2 cellular contexts compared by ENCODE assay signal in the genomic region with DNA sequence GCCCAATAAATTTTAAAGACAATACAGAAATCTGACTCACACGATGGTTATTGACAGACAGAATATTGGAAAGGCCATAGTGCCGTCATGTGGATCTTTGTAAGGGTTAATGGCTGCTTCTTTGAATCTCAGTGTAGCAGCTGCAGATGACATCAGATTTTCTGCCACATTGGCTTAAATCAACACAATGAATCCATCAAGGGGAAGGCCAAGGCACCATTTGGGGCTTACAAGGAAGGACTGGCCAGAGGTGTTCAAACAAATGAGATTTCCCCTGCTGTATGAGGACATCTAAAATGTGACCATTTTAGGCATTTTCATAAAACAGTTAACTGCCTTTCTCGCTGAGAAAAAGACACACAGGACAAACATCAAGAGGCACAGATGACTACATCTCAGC.
TF ChIP-seq lines count a peak whose summit lies in the region.

No MANE protein-coding gene starts in this region.

TF ChIP-seq in GM23338, 12 proteins besides CTCF, POLR2A, EP300 and RAD21 (continued from another document):
- TF ChIP-seq, protein P1, sequence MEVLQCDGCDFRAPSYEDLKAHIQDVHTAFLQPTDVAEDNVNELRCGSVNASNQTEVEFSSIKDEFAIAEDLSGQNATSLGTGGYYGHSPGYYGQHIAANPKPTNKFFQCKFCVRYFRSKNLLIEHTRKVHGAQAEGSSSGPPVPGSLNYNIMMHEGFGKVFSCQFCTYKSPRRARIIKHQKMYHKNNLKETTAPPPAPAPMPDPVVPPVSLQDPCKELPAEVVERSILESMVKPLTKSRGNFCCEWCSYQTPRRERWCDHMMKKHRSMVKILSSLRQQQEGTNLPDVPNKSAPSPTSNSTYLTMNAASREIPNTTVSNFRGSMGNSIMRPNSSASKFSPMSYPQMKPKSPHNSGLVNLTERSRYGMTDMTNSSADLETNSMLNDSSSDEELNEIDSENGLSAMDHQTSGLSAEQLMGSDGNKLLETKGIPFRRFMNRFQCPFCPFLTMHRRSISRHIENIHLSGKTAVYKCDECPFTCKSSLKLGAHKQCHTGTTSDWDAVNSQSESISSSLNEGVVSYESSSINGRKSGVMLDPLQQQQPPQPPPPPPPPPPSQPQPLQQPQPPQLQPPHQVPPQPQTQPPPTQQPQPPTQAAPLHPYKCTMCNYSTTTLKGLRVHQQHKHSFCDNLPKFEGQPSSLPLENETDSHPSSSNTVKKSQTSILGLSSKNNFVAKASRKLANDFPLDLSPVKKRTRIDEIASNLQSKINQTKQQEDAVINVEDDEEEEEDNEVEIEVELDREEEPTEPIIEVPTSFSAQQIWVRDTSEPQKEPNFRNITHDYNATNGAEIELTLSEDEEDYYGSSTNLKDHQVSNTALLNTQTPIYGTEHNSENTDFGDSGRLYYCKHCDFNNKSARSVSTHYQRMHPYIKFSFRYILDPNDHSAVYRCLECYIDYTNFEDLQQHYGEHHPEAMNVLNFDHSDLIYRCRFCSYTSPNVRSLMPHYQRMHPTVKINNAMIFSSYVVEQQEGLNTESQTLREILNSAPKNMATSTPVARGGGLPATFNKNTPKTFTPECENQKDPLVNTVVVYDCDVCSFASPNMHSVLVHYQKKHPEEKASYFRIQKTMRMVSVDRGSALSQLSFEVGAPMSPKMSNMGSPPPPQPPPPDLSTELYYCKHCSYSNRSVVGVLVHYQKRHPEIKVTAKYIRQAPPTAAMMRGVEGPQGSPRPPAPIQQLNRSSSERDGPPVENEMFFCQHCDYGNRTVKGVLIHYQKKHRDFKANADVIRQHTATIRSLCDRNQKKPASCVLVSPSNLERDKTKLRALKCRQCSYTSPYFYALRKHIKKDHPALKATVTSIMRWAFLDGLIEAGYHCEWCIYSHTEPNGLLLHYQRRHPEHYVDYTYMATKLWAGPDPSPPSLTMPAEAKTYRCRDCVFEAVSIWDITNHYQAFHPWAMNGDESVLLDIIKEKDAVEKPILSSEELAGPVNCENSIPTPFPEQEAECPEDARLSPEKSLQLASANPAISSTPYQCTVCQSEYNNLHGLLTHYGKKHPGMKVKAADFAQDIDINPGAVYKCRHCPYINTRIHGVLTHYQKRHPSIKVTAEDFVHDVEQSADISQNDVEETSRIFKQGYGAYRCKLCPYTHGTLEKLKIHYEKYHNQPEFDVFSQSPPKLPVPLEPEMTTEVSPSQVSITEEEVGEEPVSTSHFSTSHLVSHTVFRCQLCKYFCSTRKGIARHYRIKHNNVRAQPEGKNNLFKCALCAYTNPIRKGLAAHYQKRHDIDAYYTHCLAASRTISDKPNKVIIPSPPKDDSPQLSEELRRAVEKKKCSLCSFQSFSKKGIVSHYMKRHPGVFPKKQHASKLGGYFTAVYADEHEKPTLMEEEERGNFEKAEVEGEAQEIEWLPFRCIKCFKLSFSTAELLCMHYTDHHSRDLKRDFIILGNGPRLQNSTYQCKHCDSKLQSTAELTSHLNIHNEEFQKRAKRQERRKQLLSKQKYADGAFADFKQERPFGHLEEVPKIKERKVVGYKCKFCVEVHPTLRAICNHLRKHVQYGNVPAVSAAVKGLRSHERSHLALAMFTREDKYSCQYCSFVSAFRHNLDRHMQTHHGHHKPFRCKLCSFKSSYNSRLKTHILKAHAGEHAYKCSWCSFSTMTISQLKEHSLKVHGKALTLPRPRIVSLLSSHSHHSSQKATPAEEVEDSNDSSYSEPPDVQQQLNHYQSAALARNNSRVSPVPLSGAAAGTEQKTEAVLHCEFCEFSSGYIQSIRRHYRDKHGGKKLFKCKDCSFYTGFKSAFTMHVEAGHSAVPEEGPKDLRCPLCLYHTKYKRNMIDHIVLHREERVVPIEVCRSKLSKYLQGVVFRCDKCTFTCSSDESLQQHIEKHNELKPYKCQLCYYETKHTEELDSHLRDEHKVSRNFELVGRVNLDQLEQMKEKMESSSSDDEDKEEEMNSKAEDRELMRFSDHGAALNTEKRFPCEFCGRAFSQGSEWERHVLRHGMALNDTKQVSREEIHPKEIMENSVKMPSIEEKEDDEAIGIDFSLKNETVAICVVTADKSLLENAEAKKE (CRISPR knock-in tag; IDR thresholded peaks at IDR 0.05): no peak
- TF ChIP-seq CREB1 (CRISPR knock-in tag; IDR thresholded peaks at IDR 0.05; ENCODE audit: low read depth) (no peak), JUNB (IDR thresholded peaks at IDR 0.05; ENCODE audit: unreplicated experiment) (no peak), EZH2phosphoT487 (IDR thresholded peaks at IDR 0.05; ENCODE audit: unreplicated experiment) (no peak), ZNF331 (CRISPR knock-in tag; IDR thresholded peaks at IDR 0.05; ENCODE audit: low read depth) (no peak), STAT1 (IDR thresholded peaks at IDR 0.05; ENCODE audit: unreplicated experiment) (no peak), EZH2 (IDR thresholded peaks at IDR 0.05; ENCODE audit: low read depth, unreplicated experiment) (no peak)
- TF ChIP-seq, protein P2, sequence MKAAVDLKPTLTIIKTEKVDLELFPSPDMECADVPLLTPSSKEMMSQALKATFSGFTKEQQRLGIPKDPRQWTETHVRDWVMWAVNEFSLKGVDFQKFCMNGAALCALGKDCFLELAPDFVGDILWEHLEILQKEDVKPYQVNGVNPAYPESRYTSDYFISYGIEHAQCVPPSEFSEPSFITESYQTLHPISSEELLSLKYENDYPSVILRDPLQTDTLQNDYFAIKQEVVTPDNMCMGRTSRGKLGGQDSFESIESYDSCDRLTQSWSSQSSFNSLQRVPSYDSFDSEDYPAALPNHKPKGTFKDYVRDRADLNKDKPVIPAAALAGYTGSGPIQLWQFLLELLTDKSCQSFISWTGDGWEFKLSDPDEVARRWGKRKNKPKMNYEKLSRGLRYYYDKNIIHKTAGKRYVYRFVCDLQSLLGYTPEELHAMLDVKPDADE (IDR thresholded peaks at IDR 0.05): no peak
- TF ChIP-seq, protein P3, sequence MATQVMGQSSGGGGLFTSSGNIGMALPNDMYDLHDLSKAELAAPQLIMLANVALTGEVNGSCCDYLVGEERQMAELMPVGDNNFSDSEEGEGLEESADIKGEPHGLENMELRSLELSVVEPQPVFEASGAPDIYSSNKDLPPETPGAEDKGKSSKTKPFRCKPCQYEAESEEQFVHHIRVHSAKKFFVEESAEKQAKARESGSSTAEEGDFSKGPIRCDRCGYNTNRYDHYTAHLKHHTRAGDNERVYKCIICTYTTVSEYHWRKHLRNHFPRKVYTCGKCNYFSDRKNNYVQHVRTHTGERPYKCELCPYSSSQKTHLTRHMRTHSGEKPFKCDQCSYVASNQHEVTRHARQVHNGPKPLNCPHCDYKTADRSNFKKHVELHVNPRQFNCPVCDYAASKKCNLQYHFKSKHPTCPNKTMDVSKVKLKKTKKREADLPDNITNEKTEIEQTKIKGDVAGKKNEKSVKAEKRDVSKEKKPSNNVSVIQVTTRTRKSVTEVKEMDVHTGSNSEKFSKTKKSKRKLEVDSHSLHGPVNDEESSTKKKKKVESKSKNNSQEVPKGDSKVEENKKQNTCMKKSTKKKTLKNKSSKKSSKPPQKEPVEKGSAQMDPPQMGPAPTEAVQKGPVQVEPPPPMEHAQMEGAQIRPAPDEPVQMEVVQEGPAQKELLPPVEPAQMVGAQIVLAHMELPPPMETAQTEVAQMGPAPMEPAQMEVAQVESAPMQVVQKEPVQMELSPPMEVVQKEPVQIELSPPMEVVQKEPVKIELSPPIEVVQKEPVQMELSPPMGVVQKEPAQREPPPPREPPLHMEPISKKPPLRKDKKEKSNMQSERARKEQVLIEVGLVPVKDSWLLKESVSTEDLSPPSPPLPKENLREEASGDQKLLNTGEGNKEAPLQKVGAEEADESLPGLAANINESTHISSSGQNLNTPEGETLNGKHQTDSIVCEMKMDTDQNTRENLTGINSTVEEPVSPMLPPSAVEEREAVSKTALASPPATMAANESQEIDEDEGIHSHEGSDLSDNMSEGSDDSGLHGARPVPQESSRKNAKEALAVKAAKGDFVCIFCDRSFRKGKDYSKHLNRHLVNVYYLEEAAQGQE (IDR thresholded peaks at IDR 0.05; ENCODE audit: unreplicated experiment): no peak
TF ChIP-seq in GM23338: peak in this region for 0.

TF ChIP-seq in WTC11, 78 proteins besides CTCF, POLR2A, EP300 and RAD21 (continued from another document and continues in another):
- TF ChIP-seq, protein P4, sequence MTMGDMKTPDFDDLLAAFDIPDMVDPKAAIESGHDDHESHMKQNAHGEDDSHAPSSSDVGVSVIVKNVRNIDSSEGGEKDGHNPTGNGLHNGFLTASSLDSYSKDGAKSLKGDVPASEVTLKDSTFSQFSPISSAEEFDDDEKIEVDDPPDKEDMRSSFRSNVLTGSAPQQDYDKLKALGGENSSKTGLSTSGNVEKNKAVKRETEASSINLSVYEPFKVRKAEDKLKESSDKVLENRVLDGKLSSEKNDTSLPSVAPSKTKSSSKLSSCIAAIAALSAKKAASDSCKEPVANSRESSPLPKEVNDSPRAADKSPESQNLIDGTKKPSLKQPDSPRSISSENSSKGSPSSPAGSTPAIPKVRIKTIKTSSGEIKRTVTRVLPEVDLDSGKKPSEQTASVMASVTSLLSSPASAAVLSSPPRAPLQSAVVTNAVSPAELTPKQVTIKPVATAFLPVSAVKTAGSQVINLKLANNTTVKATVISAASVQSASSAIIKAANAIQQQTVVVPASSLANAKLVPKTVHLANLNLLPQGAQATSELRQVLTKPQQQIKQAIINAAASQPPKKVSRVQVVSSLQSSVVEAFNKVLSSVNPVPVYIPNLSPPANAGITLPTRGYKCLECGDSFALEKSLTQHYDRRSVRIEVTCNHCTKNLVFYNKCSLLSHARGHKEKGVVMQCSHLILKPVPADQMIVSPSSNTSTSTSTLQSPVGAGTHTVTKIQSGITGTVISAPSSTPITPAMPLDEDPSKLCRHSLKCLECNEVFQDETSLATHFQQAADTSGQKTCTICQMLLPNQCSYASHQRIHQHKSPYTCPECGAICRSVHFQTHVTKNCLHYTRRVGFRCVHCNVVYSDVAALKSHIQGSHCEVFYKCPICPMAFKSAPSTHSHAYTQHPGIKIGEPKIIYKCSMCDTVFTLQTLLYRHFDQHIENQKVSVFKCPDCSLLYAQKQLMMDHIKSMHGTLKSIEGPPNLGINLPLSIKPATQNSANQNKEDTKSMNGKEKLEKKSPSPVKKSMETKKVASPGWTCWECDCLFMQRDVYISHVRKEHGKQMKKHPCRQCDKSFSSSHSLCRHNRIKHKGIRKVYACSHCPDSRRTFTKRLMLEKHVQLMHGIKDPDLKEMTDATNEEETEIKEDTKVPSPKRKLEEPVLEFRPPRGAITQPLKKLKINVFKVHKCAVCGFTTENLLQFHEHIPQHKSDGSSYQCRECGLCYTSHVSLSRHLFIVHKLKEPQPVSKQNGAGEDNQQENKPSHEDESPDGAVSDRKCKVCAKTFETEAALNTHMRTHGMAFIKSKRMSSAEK (CRISPR knock-in tag; IDR thresholded peaks at IDR 0.05; ENCODE audit: borderline replicate concordance): no peak
- TF ChIP-seq ZNF263 (CRISPR knock-in tag; IDR thresholded peaks at IDR 0.05; ENCODE audit: low read depth) (no peak), NFYB (CRISPR knock-in tag; conservative IDR thresholded peaks at IDR 0.05; ENCODE audit: low read depth) (no peak), ZBTB21 (CRISPR knock-in tag; IDR thresholded peaks at IDR 0.05; ENCODE audit: borderline replicate concordance) (no peak), ZNF423 (CRISPR knock-in tag; IDR thresholded peaks at IDR 0.05) (no peak), GTF2I (CRISPR knock-in tag; conservative IDR thresholded peaks at IDR 0.05) (no peak), CREM (CRISPR knock-in tag; IDR thresholded peaks at IDR 0.05) (no peak), NR3C1 (CRISPR knock-in tag; conservative IDR thresholded peaks at IDR 0.05; ENCODE audit: low read depth) (no peak)
- TF ChIP-seq, protein P5, sequence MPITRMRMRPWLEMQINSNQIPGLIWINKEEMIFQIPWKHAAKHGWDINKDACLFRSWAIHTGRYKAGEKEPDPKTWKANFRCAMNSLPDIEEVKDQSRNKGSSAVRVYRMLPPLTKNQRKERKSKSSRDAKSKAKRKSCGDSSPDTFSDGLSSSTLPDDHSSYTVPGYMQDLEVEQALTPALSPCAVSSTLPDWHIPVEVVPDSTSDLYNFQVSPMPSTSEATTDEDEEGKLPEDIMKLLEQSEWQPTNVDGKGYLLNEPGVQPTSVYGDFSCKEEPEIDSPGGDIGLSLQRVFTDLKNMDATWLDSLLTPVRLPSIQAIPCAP (CRISPR knock-in tag; IDR thresholded peaks at IDR 0.05): no peak
- TF ChIP-seq, protein P6, sequence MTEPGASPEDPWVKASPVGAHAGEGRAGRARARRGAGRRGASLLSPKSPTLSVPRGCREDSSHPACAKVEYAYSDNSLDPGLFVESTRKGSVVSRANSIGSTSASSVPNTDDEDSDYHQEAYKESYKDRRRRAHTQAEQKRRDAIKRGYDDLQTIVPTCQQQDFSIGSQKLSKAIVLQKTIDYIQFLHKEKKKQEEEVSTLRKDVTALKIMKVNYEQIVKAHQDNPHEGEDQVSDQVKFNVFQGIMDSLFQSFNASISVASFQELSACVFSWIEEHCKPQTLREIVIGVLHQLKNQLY (CRISPR knock-in tag; IDR thresholded peaks at IDR 0.05): no peak
- TF ChIP-seq, protein P7, sequence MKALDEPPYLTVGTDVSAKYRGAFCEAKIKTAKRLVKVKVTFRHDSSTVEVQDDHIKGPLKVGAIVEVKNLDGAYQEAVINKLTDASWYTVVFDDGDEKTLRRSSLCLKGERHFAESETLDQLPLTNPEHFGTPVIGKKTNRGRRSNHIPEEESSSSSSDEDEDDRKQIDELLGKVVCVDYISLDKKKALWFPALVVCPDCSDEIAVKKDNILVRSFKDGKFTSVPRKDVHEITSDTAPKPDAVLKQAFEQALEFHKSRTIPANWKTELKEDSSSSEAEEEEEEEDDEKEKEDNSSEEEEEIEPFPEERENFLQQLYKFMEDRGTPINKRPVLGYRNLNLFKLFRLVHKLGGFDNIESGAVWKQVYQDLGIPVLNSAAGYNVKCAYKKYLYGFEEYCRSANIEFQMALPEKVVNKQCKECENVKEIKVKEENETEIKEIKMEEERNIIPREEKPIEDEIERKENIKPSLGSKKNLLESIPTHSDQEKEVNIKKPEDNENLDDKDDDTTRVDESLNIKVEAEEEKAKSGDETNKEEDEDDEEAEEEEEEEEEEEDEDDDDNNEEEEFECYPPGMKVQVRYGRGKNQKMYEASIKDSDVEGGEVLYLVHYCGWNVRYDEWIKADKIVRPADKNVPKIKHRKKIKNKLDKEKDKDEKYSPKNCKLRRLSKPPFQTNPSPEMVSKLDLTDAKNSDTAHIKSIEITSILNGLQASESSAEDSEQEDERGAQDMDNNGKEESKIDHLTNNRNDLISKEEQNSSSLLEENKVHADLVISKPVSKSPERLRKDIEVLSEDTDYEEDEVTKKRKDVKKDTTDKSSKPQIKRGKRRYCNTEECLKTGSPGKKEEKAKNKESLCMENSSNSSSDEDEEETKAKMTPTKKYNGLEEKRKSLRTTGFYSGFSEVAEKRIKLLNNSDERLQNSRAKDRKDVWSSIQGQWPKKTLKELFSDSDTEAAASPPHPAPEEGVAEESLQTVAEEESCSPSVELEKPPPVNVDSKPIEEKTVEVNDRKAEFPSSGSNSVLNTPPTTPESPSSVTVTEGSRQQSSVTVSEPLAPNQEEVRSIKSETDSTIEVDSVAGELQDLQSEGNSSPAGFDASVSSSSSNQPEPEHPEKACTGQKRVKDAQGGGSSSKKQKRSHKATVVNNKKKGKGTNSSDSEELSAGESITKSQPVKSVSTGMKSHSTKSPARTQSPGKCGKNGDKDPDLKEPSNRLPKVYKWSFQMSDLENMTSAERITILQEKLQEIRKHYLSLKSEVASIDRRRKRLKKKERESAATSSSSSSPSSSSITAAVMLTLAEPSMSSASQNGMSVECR (CRISPR knock-in tag; IDR thresholded peaks at IDR 0.05; ENCODE audit: borderline replicate concordance): no peak
- TF ChIP-seq, protein P8, sequence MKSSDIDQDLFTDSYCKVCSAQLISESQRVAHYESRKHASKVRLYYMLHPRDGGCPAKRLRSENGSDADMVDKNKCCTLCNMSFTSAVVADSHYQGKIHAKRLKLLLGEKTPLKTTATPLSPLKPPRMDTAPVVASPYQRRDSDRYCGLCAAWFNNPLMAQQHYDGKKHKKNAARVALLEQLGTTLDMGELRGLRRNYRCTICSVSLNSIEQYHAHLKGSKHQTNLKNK (CRISPR knock-in tag; IDR thresholded peaks at IDR 0.05): no peak
- TF ChIP-seq, protein P9, sequence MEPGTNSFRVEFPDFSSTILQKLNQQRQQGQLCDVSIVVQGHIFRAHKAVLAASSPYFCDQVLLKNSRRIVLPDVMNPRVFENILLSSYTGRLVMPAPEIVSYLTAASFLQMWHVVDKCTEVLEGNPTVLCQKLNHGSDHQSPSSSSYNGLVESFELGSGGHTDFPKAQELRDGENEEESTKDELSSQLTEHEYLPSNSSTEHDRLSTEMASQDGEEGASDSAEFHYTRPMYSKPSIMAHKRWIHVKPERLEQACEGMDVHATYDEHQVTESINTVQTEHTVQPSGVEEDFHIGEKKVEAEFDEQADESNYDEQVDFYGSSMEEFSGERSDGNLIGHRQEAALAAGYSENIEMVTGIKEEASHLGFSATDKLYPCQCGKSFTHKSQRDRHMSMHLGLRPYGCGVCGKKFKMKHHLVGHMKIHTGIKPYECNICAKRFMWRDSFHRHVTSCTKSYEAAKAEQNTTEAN (CRISPR knock-in tag; IDR thresholded peaks at IDR 0.05): no peak
